Comparison of ENCODE assay signal across 11 cellular contexts in genomic region chr13:49641810-49642291, GRCh38. TPM values are rescaled to one million over a fixed set of nuclear protein-coding genes. Genes with fewer than 3 reads are reported as not detected.
DNase-seq lines count a peak whose midpoint lies in the region; ATAC-seq, FAIRE-seq and TF ChIP-seq lines count a peak whose summit lies in the region.
"Had no signal": no experiment of that assay in that cellular context is flagged by ENCODE, and none has a peak within 500 bp of the region (broad histone marks: within the 10 kb centered on the region; RNA-seq: fewer than 3 reads in every experiment).

No MANE protein-coding gene starts in this region.

- no peak overlapping the region for H3K18ac ChIP-seq in H9 (ENCODE audit: insufficient read length, low read depth, low read length)

- H2AK5ac ChIP-seq in H9 (ENCODE audit: insufficient read length, low read length), result no peak overlapping the region

- no peaks in the 10 kb centered on the region for H3K27me3 Mint-ChIP-seq in H9 (ENCODE audit: low read depth)
- H3K27me3 Mint-ChIP-seq: activated naive CD8-positive, alpha-beta T cell had no signal

- no peak for TF ChIP-seq RAD21 in K562 (CRISPR knock-in tag; conservative IDR thresholded peaks at IDR 0.05 in 1 of 2, IDR thresholded peaks at IDR 0.05 in 1 of 2)

- no peak overlapping the region for H4K8ac ChIP-seq in H9 (replicated peaks; ENCODE audit: insufficient read length, low read depth, low read length)

- no peak overlapping the region for H3K4ac ChIP-seq in H9 (ENCODE audit: low read depth, low read length)

- dilution Hi-C loops in keratinocyte (cut with MboI; ENCODE audit: extremely low pct_ligation_motif_present, low sequenced_read_pairs), result no loop called here

- H3K56ac ChIP-seq in H9 (ENCODE audit: insufficient read length, low read depth, low read length), result no peak overlapping the region

- in situ Hi-C loops in K562 (cut with MboI), result no loop called here

- H3K27ac ChIP-seq in Karpas-422 (ENCODE audit: low read length), result peak overlapping the region; percentile 52
- no peak overlapping the region for H3K27ac ChIP-seq in K562 (ENCODE audit: extremely low read depth, low read depth, low read length)
- H3K27ac ChIP-seq in keratinocyte (ENCODE audit: control insufficient read depth, insufficient read depth, low read length), result peak overlapping the region; percentile 10
- H3K27ac ChIP-seq in tibial artery, result no peak overlapping the region
- H3K27ac ChIP-seq in H9 (ENCODE audit: insufficient read length, low read depth, low read length), result no peak overlapping the region

- H2AFZ ChIP-seq in Karpas-422 (ENCODE audit: low read length) (no peak overlapping the region), K562 (ENCODE audit: low read depth, low read length) (peak overlapping the region; percentile 80), keratinocyte (ENCODE audit: control insufficient read depth, low read length) (peak overlapping the region; percentile 75), H9 (ENCODE audit: low read length) (no peak overlapping the region)

- H2BK15ac ChIP-seq in H9 (ENCODE audit: low read depth, low read length), result no peak overlapping the region

- no peak overlapping the region for H3T11ph ChIP-seq in H9 (ENCODE audit: low read length)

- H3K9me1 ChIP-seq in K562 (ENCODE audit: control insufficient read depth, insufficient read depth, low read length), result no peaks in the 10 kb centered on the region
- H3K9me1 ChIP-seq in keratinocyte (ENCODE audit: control insufficient read depth, extremely low read depth, insufficient read depth, low read length), result no peaks in the 10 kb centered on the region

- H3K23ac ChIP-seq in H9 (ENCODE audit: insufficient read length, low read depth, low read length), result no peak overlapping the region

- no peak overlapping the region for H2BK5ac ChIP-seq in H9 (ENCODE audit: insufficient read length, low read length)

- no peaks in the 10 kb centered on the region for H3K9me2 ChIP-seq in Karpas-422 (replicated peaks; ENCODE audit: insufficient read depth, low read length)

- no peak overlapping the region for H2BK12ac ChIP-seq in H9 (ENCODE audit: insufficient read length, low read depth, low read length)

- WGBS in K562 (ENCODE audit: insufficient coverage, low coverage, missing lambda C conversion rate), result 13% methylated on average over 3 of the region's 4 CpGs
- WGBS in H9 (ENCODE audit: extremely low coverage, insufficient read length, low lambda C conversion rate), result no CpG with 5 or more reads among the region's 4 CpGs

- no peaks in the 10 kb centered on the region; a peak in 1 of 5 replicates for H3K9me3 Mint-ChIP-seq in H9
- H3K9me3 Mint-ChIP-seq: T-helper 1 cell treated with Interleukin-12 subunit alpha and Interleukin-12 subunit beta and Interleukin-4 antibody, amounts not matched to agents 30 μg/mL and 1 μg/mL, for 36 hours had no signal

- intact Hi-C loops in K562 (cut with micrococcal nuclease), result no loop called here
- intact Hi-C loops in tibial artery (cut with DNase I; ENCODE audit: low total_unique reads), result no loop called here

- DNase-seq in Karpas-422 (no peak), K562 (ENCODE audit: extremely low read depth in 1 of 4, low spot score in 3 of 4) (peak; percentile 37 to 80 (median 44)), keratinocyte (ENCODE audit: low read depth, low spot score) (peak; percentile 68), tibial artery (peak; percentile 71 to 79), H9 (no peak)
- DNase-seq: KG1 had no signal

- H3K9me3 ChIP-seq in Karpas-422 (ENCODE audit: low read length) (no peaks in the 10 kb centered on the region), K562 (replicated peaks; ENCODE audit: control insufficient read depth, insufficient read depth, low read depth, low read length) (no peaks in the 10 kb centered on the region), keratinocyte (ENCODE audit: control insufficient read depth, low read depth, low read length) (no peaks in the 10 kb centered on the region), tibial artery (no peaks in the 10 kb centered on the region), H9 (ENCODE audit: control insufficient read depth, low read depth, low read length) (no peaks in the 10 kb centered on the region)

- H4K91ac ChIP-seq in H9 (ENCODE audit: insufficient read length, low read depth, low read length), result no peak overlapping the region

- peaks cover 26% of the 10 kb centered on the region for H3K4me1 ChIP-seq in Karpas-422 (ENCODE audit: low read length)
- peaks cover 3 to 11% of the 10 kb centered on the region in 2 experiments; a peak in 3 of 5 replicates for H3K4me1 ChIP-seq in K562 (replicated peaks in 1 of 2; ENCODE audit: control insufficient read depth in 2 of 2, insufficient read depth in 2 of 2, low read length in 2 of 2)
- H3K4me1 ChIP-seq in keratinocyte (ENCODE audit: control insufficient read depth, extremely low read depth, insufficient read depth, low read length), result peaks cover 8% of the 10 kb centered on the region
- no peaks in the 10 kb centered on the region for H3K4me1 ChIP-seq in tibial artery
- no peaks in the 10 kb centered on the region for H3K4me1 ChIP-seq in H9 (ENCODE audit: insufficient read depth, low read length)

- H3K79me2 ChIP-seq in Karpas-422 (ENCODE audit: low read length) (no peaks in the 10 kb centered on the region), K562 (ENCODE audit: control insufficient read depth, insufficient read depth, low read length) (no peaks in the 10 kb centered on the region), keratinocyte (ENCODE audit: control insufficient read depth, insufficient read depth, low read length) (no peaks in the 10 kb centered on the region), H9 (ENCODE audit: insufficient read depth, low read length) (no peaks in the 10 kb centered on the region)

- no peak overlapping the region for H2BK20ac ChIP-seq in H9 (ENCODE audit: low read depth, low read length, poor library complexity, severe bottlenecking)

- peak; percentile 90 for FAIRE-seq in K562 (lab: Jason Lieb, UNC)
- peak; percentile 84 for FAIRE-seq in keratinocyte (lab: Jason Lieb, UNC)

- H3K36me3 ChIP-seq in Karpas-422 (ENCODE audit: insufficient read depth, low read length) (no peaks in the 10 kb centered on the region), K562 (ENCODE audit: control insufficient read depth, insufficient read depth, low read length) (no peaks in the 10 kb centered on the region), keratinocyte (ENCODE audit: control insufficient read depth in 2 of 2, extremely low read depth in 1 of 2, insufficient read depth in 2 of 2, low read length in 2 of 2) (no peaks in the 10 kb centered on the region), tibial artery (no peaks in the 10 kb centered on the region)

- no peak overlapping the region for H3K27ac Mint-ChIP-seq in H9
- H3K27ac Mint-ChIP-seq: activated naive CD8-positive, alpha-beta T cell; T-helper 1 cell treated with Interleukin-12 subunit alpha and Interleukin-12 subunit beta and Interleukin-4 antibody, amounts not matched to agents 30 μg/mL and 1 μg/mL, for 36 hours had no signal

- peaks cover 14 to 16% of the 10 kb centered on the region in 2 experiments for H3K4me1 Mint-ChIP-seq in H9

- peak; percentile 82 for ATAC-seq in K562
- no peak for ATAC-seq in GM21576 (IDR thresholded peaks at IDR 0.05; ENCODE audit: unreplicated experiment)
- ATAC-seq in HG02870 (IDR thresholded peaks at IDR 0.05; ENCODE audit: unreplicated experiment), result no peak
- no peak for ATAC-seq in HG03571 (IDR thresholded peaks at IDR 0.05; ENCODE audit: unreplicated experiment)

- no peak overlapping the region for H3K14ac ChIP-seq in H9 (ENCODE audit: insufficient read depth, low read length)

- CTCF ChIA-PET in K562 (lab: Yijun Ruan, JAX; ENCODE audit: low intra/inter-chr PET ratio), result no interaction called here

- H3K4me2 ChIP-seq in Karpas-422 (ENCODE audit: low read depth, low read length, poor library complexity, severe bottlenecking) (peak overlapping the region; percentile 82), K562 (ENCODE audit: insufficient read depth, low read length) (peak overlapping the region; percentile 58), keratinocyte (ENCODE audit: control insufficient read depth, extremely low read depth, insufficient read depth, low read depth, low read length) (peak overlapping the region; percentile 59), H9 (ENCODE audit: insufficient read depth, insufficient read length, low read length) (no peak overlapping the region)

- H3K27me3 ChIP-seq in Karpas-422 (ENCODE audit: low read length) (no peaks in the 10 kb centered on the region), K562 (ENCODE audit: control insufficient read depth in 2 of 2, insufficient read depth in 2 of 2, low read length in 2 of 2) (no peaks in the 10 kb centered on the region), keratinocyte (ENCODE audit: control insufficient read depth, extremely low read depth, insufficient read depth, low read length) (no peaks in the 10 kb centered on the region), tibial artery (no peaks in the 10 kb centered on the region), H9 (ENCODE audit: insufficient read depth, low read length) (no peaks in the 10 kb centered on the region)

- no peaks in the 10 kb centered on the region for H3K23me2 ChIP-seq in H9 (ENCODE audit: insufficient read length, low read depth, low read length, poor library complexity, severe bottlenecking)

- no peak overlapping the region for H4K5ac ChIP-seq in H9 (ENCODE audit: insufficient read length, low read depth, low read length)

- TF ChIP-seq CTCF in K562 (IDR thresholded peaks at IDR 0.05 in 2 of 3, conservative IDR thresholded peaks at IDR 0.05 in 1 of 3; ENCODE audit: insufficient read depth in 2 of 3, low read depth in 1 of 3, low read length in 3 of 3) (no peak), keratinocyte (optimal IDR thresholded peaks at IDR 0.05 in 1 of 3, IDR thresholded peaks at IDR 0.05 in 1 of 3, conservative IDR thresholded peaks at IDR 0.05 in 1 of 3; ENCODE audit: extremely low read depth in 1 of 3, insufficient read depth in 2 of 3, low read length in 3 of 3) (no peak), tibial artery (IDR thresholded peaks at IDR 0.05) (no peak), H9 (conservative IDR thresholded peaks at IDR 0.05) (no peak)

- H3K4me3 Mint-ChIP-seq in H9, result no peak overlapping the region
- H3K4me3 Mint-ChIP-seq: activated naive CD8-positive, alpha-beta T cell; T-helper 1 cell treated with Interleukin-12 subunit alpha and Interleukin-12 subunit beta and Interleukin-4 antibody, amounts not matched to agents 30 μg/mL and 1 μg/mL, for 36 hours had no signal

- no peaks in the 10 kb centered on the region for H3K79me1 ChIP-seq in H9 (ENCODE audit: insufficient read depth, low read depth, low read length, poor library complexity, severe bottlenecking)

- no peak overlapping the region for H2BK120ac ChIP-seq in H9 (ENCODE audit: low read depth, low read length, poor library complexity, severe bottlenecking)

- BruUV-seq in K562 (replicated peaks; lab: Mats Ljungman, UMichigan), result no TSS peak

- TF ChIP-seq EP300 in K562 (IDR thresholded peaks at IDR 0.05; ENCODE audit: low read length), result no peak

- no peak overlapping the region; the same call in 1 of the 2 replicates for H3K4me3 ChIP-seq in Karpas-422 (ENCODE audit: low read length)
- no peak overlapping the region for H3K4me3 ChIP-seq in K562
- H3K4me3 ChIP-seq in keratinocyte (ENCODE audit: control insufficient read depth in 2 of 3, extremely low read depth in 1 of 3, insufficient read depth in 2 of 3, low read depth in 1 of 3, low read length in 3 of 3), result no peak overlapping the region
- H3K4me3 ChIP-seq in tibial artery, result peak overlapping the region in 1 of 2 donors; percentile 11

- H3K9ac ChIP-seq in Karpas-422 (ENCODE audit: low read length), result peak overlapping the region; percentile 35; the same call in 1 of the 2 replicates
- H3K9ac ChIP-seq in K562 (ENCODE audit: insufficient read depth in 1 of 2, low read depth in 2 of 2, low read length in 2 of 2), result peak overlapping the region in 1 of 2 experiments; percentile 64; a peak in 1 of 4 replicates
- H3K9ac ChIP-seq in keratinocyte (ENCODE audit: control insufficient read depth, extremely low read depth, insufficient read depth, low read length), result no peak overlapping the region
- H3K9ac ChIP-seq in H9 (ENCODE audit: extremely low read depth, insufficient read length, low read length), result no peak overlapping the region

- peaks cover 0 to 5% (median 0%) of the 10 kb centered on the region in 3 experiments; a peak in 3 of 7 replicates for H3K36me3 Mint-ChIP-seq in H9 (ENCODE audit: insufficient read depth in 1 of 3, low read depth in 3 of 3)
- H3K36me3 Mint-ChIP-seq: activated naive CD8-positive, alpha-beta T cell had no signal

- no peak for TF ChIP-seq POLR2A in K562 (conservative IDR thresholded peaks at IDR 0.05)

- POLR2A ChIA-PET in K562 (lab: Yijun Ruan, JAX), result interaction anchor here (0.6 to 1.5 kb wide), 3 partner anchors 12 to 184 kb away, joined by 3 to 4 read pairs (median 3); partner anchors contain the start of gene ARL11

- H4K20me1 ChIP-seq in Karpas-422 (ENCODE audit: insufficient read depth, low read depth, low read length) (no peaks in the 10 kb centered on the region), K562 (replicated peaks; ENCODE audit: control insufficient read depth, insufficient read depth, low read length) (no peaks in the 10 kb centered on the region), keratinocyte (ENCODE audit: control insufficient read depth, extremely low read depth, insufficient read depth, low read length) (no peaks in the 10 kb centered on the region), H9 (ENCODE audit: control insufficient read depth, insufficient read depth, insufficient read length) (no peaks in the 10 kb centered on the region)

RNA-seq across cellular contexts. Expression of gene ARL11, which starts 13.5 kb away (rescaled TPM):
- total RNA-seq in Karpas-422 (2014; rRNA removed; shearing (Covaris generic); ENCODE audit: low replicate concordance), result 8.3 TPM in 2 replicates
- 0.39 and 0.81 TPM in 2 replicates for total RNA-seq in K562 (2011; cell fraction: chromatin; rRNA removed; ENCODE audit: low replicate concordance)
- total RNA-seq in K562 (2011; cell fraction: nucleolus; rRNA removed), result 0.53 and 0.67 TPM in 2 replicates
- 0.81 and 0.99 TPM in 2 replicates for total RNA-seq in K562 (2011; cell fraction: nucleoplasm; rRNA removed)
- total RNA-seq in K562 (2014; rRNA removed), result 0.45 TPM in 2 replicates
- 0.36 and 0.38 TPM in 2 replicates for total RNA-seq in K562 (2014; rRNA removed; fragmentation: Illumina TruSeq; extraction: Trizol)
- 0.68 and 0.87 TPM in 2 replicates for total RNA-seq in K562 (2015; rRNA removed; fragmentation: Illumina TruSeq; extraction: Trizol)
- 0.45 and 0.84 TPM in 2 replicates for total RNA-seq in K562 (2021)
- 0.33 and 0.38 TPM in 2 replicates for polyA plus RNA-seq in K562 (2011; rRNA removed)
- polyA plus RNA-seq in K562 (2011; cell fraction: cytosol; rRNA removed), result 0.22 and 0.46 TPM in 2 replicates
- polyA plus RNA-seq in K562 (2011; cell fraction: nucleus; rRNA removed), result 0.15 and 0.21 TPM in 2 replicates
- polyA plus RNA-seq in K562 (2012), result 0.43 and 1.2 TPM in 2 replicates
- 0.53 and 0.56 TPM in 2 replicates for polyA plus RNA-seq in K562 (2014; fragmentation: Illumina TruSeq; extraction: Trizol)
- under 1 TPM; 0.18 to 0.20 TPM for polyA plus RNA-seq in K562 (2014; fragmentation: Nextera tagmentation; extraction: Ambion mirVana)
- 0.73 and 0.77 TPM in 2 replicates for polyA plus RNA-seq in K562 (2014; rRNA removed)
- 0.53 and 0.60 TPM in 2 replicates for polyA minus RNA-seq in K562 (2011; rRNA and poly(A)+ RNA removed)
- not detected in 2 replicates for polyA minus RNA-seq in K562 (2011; cell fraction: cytosol; rRNA and poly(A)+ RNA removed)
- 0.40 and 0.56 TPM in 2 replicates for polyA minus RNA-seq in K562 (2011; cell fraction: nucleus; rRNA and poly(A)+ RNA removed)
- polyA plus RNA-seq in keratinocyte, result 0.49 to 0.58 TPM (median 0.55 TPM) in 3 replicates
- polyA plus RNA-seq in keratinocyte (2011; ENCODE audit: low read depth), result 0.39 TPM
- 0.29 and 0.36 TPM in 2 replicates for polyA plus RNA-seq in keratinocyte (2011; cell fraction: cytosol; rRNA removed)
- polyA plus RNA-seq in keratinocyte (2011; cell fraction: nucleus; rRNA removed), result 0.33 and 0.39 TPM in 2 replicates
- 0.14 and 0.34 TPM in 2 replicates for polyA plus RNA-seq in keratinocyte (2012; ENCODE audit: low replicate concordance)
- 0.26 to 0.33 TPM (median 0.29 TPM) in 3 replicates for polyA minus RNA-seq in keratinocyte
- polyA minus RNA-seq in keratinocyte (2011; cell fraction: cytosol; rRNA and poly(A)+ RNA removed), result 0.58 TPM
- 0.11 and 0.16 TPM in 2 replicates for polyA minus RNA-seq in keratinocyte (2011; cell fraction: nucleus; rRNA and poly(A)+ RNA removed)
- total RNA-seq in H9 (2021), result 0.33 and 0.42 TPM in 2 replicates

RNA-seq across cellular contexts. Expression of gene EBPL, which starts 49.4 kb away (rescaled TPM):
- total RNA-seq in Karpas-422 (2014; rRNA removed; shearing (Covaris generic); ENCODE audit: low replicate concordance), result 175 and 183 TPM in 2 replicates
- total RNA-seq in K562 (2011; cell fraction: chromatin; rRNA removed; ENCODE audit: low replicate concordance), result 23.7 and 30.4 TPM in 2 replicates
- total RNA-seq in K562 (2011; cell fraction: nucleolus; rRNA removed), result 53.6 and 62.2 TPM in 2 replicates
- total RNA-seq in K562 (2011; cell fraction: nucleoplasm; rRNA removed), result 51.8 and 60.8 TPM in 2 replicates
- total RNA-seq in K562 (2014; rRNA removed) (55.2 and 60.9 TPM in 2 replicates), K562 (2014; rRNA removed; fragmentation: Illumina TruSeq; extraction: Trizol) (44.0 and 44.6 TPM in 2 replicates), K562 (2015; rRNA removed; fragmentation: Illumina TruSeq; extraction: Trizol) (33.2 and 34.9 TPM in 2 replicates), K562 (2021) (40.8 and 49.0 TPM in 2 replicates), H9 (2021) (65.9 and 70.1 TPM in 2 replicates)
- polyA plus RNA-seq in K562 (2011; rRNA removed) (58.2 and 68.3 TPM in 2 replicates), K562 (2014; fragmentation: Illumina TruSeq; extraction: Trizol) (33.4 and 43.0 TPM in 2 replicates), K562 (2014; fragmentation: Nextera tagmentation; extraction: Ambion mirVana) (1 to 10 TPM; 5.2 to 8.5 TPM), K562 (2014; rRNA removed) (64.7 and 71.4 TPM in 2 replicates), keratinocyte (83.7 to 107 TPM (median 84.2 TPM) in 3 replicates)
- 87.2 and 91.5 TPM in 2 replicates for polyA plus RNA-seq in K562 (2011; cell fraction: cytosol; rRNA removed)
- 17.9 and 20.3 TPM in 2 replicates for polyA plus RNA-seq in K562 (2011; cell fraction: nucleus; rRNA removed)
- 38.9 and 43.2 TPM in 2 replicates for polyA plus RNA-seq in K562 (2012)
- 32.2 and 35.2 TPM in 2 replicates for polyA minus RNA-seq in K562 (2011; rRNA and poly(A)+ RNA removed)
- polyA minus RNA-seq in K562 (2011; cell fraction: cytosol; rRNA and poly(A)+ RNA removed), result 11.4 and 20.4 TPM in 2 replicates
- 4.6 and 10.8 TPM in 2 replicates for polyA minus RNA-seq in K562 (2011; cell fraction: nucleus; rRNA and poly(A)+ RNA removed)
- 21.5 TPM for polyA plus RNA-seq in keratinocyte (2011; ENCODE audit: low read depth)
- polyA plus RNA-seq in keratinocyte (2011; cell fraction: cytosol; rRNA removed), result 79.8 and 101 TPM in 2 replicates
- polyA plus RNA-seq in keratinocyte (2011; cell fraction: nucleus; rRNA removed), result 44.6 and 67.3 TPM in 2 replicates
- polyA plus RNA-seq in keratinocyte (2012; ENCODE audit: low replicate concordance), result 57.2 and 68.2 TPM in 2 replicates
- 8.6 to 46.6 TPM (median 43.1 TPM) in 3 replicates for polyA minus RNA-seq in keratinocyte
- 51.8 TPM for polyA minus RNA-seq in keratinocyte (2011; cell fraction: cytosol; rRNA and poly(A)+ RNA removed)
- polyA minus RNA-seq in keratinocyte (2011; cell fraction: nucleus; rRNA and poly(A)+ RNA removed), result 12.6 and 15.4 TPM in 2 replicates

RNA-seq across cellular contexts. Expression of gene RCBTB1, which starts 56.5 kb away (rescaled TPM):
- total RNA-seq in Karpas-422 (2014; rRNA removed; shearing (Covaris generic); ENCODE audit: low replicate concordance), result 41.1 and 45.1 TPM in 2 replicates
- 9.2 and 14.9 TPM in 2 replicates for total RNA-seq in K562 (2011; cell fraction: chromatin; rRNA removed; ENCODE audit: low replicate concordance)
- total RNA-seq in K562 (2011; cell fraction: nucleolus; rRNA removed), result 7.6 and 10.3 TPM in 2 replicates
- total RNA-seq in K562 (2011; cell fraction: nucleoplasm; rRNA removed), result 12.7 and 20.4 TPM in 2 replicates
- total RNA-seq in K562 (2014; rRNA removed), result 4.1 and 4.5 TPM in 2 replicates
- 11.3 and 13.1 TPM in 2 replicates for total RNA-seq in K562 (2014; rRNA removed; fragmentation: Illumina TruSeq; extraction: Trizol)
- 6.7 and 7.4 TPM in 2 replicates for total RNA-seq in K562 (2015; rRNA removed; fragmentation: Illumina TruSeq; extraction: Trizol)
- total RNA-seq in K562 (2021), result 8.4 and 9.0 TPM in 2 replicates
- polyA plus RNA-seq in K562 (2011; rRNA removed), result 7.0 and 10.6 TPM in 2 replicates
- 3.1 and 5.0 TPM in 2 replicates for polyA plus RNA-seq in K562 (2011; cell fraction: cytosol; rRNA removed)
- polyA plus RNA-seq in K562 (2011; cell fraction: nucleus; rRNA removed), result 6.0 and 6.9 TPM in 2 replicates
- polyA plus RNA-seq in K562 (2012), result 5.8 and 9.1 TPM in 2 replicates
- polyA plus RNA-seq in K562 (2014; fragmentation: Illumina TruSeq; extraction: Trizol), result 8.0 and 9.0 TPM in 2 replicates
- 1 to 10 TPM; 4.0 to 5.9 TPM for polyA plus RNA-seq in K562 (2014; fragmentation: Nextera tagmentation; extraction: Ambion mirVana)
- polyA plus RNA-seq in K562 (2014; rRNA removed), result 9.0 TPM in 2 replicates
- 10.5 and 11.5 TPM in 2 replicates for polyA minus RNA-seq in K562 (2011; rRNA and poly(A)+ RNA removed)
- polyA minus RNA-seq in K562 (2011; cell fraction: cytosol; rRNA and poly(A)+ RNA removed), result 3.4 and 3.5 TPM in 2 replicates
- polyA minus RNA-seq in K562 (2011; cell fraction: nucleus; rRNA and poly(A)+ RNA removed), result 4.6 and 4.8 TPM in 2 replicates
- 19.4 to 26.9 TPM (median 23.5 TPM) in 3 replicates for polyA plus RNA-seq in keratinocyte
- 6.5 TPM for polyA plus RNA-seq in keratinocyte (2011; ENCODE audit: low read depth)
- 16.6 and 25.8 TPM in 2 replicates for polyA plus RNA-seq in keratinocyte (2011; cell fraction: cytosol; rRNA removed)
- polyA plus RNA-seq in keratinocyte (2011; cell fraction: nucleus; rRNA removed), result 30.9 and 43.5 TPM in 2 replicates
- polyA plus RNA-seq in keratinocyte (2012; ENCODE audit: low replicate concordance), result 11.2 and 20.3 TPM in 2 replicates
- 13.4 to 34.2 TPM (median 14.0 TPM) in 3 replicates for polyA minus RNA-seq in keratinocyte
- 22.8 TPM for polyA minus RNA-seq in keratinocyte (2011; cell fraction: cytosol; rRNA and poly(A)+ RNA removed)
- polyA minus RNA-seq in keratinocyte (2011; cell fraction: nucleus; rRNA and poly(A)+ RNA removed), result 15.1 and 31.3 TPM in 2 replicates
- 26.1 and 26.9 TPM in 2 replicates for total RNA-seq in H9 (2021)

Comparison
In these comparisons a context has a peak if more than half of its experiments do, and no peak if none do; other contexts are left out.
1. DNase-seq: peak in K562 (4 of 4), keratinocyte (single experiment) and tibial artery (2 of 2); none in Karpas-422 (single experiment) and H9 (single experiment).
2. H2AFZ ChIP-seq: peak in K562 (single experiment) and keratinocyte (single experiment); none in Karpas-422 (single experiment) and H9 (single experiment).
3. H3K27ac ChIP-seq: peak in Karpas-422 (single experiment) and keratinocyte (single experiment); none in K562 (single experiment), tibial artery (0 of 2) and H9 (single experiment).